1 cellular context compared by ENCODE assay signal in the genomic region with DNA sequence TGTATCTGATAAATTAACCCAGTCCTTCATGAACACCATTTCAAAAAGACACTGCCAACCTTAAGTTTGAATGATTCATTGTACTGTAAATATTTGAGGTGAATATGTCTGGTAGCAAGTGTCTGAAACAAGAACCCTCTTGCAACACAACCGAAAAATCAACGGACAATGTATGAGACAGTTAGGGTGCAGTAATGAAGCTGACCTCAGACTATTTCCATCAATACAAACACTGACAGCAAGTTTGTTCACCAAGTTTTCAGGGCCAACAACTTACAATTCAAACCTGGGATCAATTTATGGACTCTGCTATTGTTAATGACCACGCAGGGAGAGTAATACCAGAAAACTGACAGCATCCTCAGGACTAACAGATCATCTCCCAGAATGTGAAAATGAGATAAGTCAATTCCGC.
TF ChIP-seq lines count a peak whose summit lies in the region.

No MANE protein-coding gene starts in this region.

TF ChIP-seq in liver, 16 proteins besides CTCF, POLR2A, EP300 and RAD21 (continued from another document):
- TF ChIP-seq ZBTB33 (IDR thresholded peaks at IDR 0.05): no peak
- no peak for TF ChIP-seq FOXA2 (IDR thresholded peaks at IDR 0.05)
- TF ChIP-seq JUND (IDR thresholded peaks at IDR 0.05): peak in 1 of 2 donors; percentile 50
- TF ChIP-seq, protein P1, sequence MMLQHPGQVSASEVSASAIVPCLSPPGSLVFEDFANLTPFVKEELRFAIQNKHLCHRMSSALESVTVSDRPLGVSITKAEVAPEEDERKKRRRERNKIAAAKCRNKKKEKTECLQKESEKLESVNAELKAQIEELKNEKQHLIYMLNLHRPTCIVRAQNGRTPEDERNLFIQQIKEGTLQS (IDR thresholded peaks at IDR 0.05): no peak
- no peak for TF ChIP-seq YY1 (IDR thresholded peaks at IDR 0.05)
